In the genomic region with DNA sequence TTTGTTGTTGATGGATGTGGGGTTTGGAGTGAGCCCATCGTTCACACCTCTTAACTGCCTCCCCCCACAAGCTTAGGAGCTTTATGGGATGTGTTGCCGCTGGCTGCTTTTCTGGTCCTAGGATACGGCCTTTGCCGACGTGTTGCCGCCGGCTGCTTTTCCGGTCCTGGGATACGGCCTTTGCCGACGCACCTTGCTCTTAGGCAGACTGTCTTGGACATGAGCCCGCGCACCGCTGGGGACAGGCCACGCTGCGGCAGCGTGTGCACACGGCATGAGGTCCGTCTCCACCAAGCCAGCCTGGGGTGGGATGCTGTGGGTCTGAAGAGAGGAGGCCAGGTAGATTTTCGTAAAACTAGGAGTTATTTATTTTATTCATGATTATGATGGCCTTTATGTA, we compare ENCODE assay signal across 16 cellular contexts. TPM values are rescaled to one million over a fixed set of nuclear protein-coding genes. Genes with fewer than 3 reads are reported as not detected.
"Had no signal": no experiment of that assay in that cellular context is flagged by ENCODE, and none has a peak within 500 bp of the region (broad histone marks: within the 10 kb centered on the region; RNA-seq: fewer than 3 reads in every experiment).

No MANE protein-coding gene starts in this region.

- H3K27me3 ChIP-seq: ascending aorta, vagina had no signal

- H3K9me3 ChIP-seq: ascending aorta, mucosa of descending colon, prostate gland, thoracic aorta, vagina had no signal

- H3K27ac ChIP-seq: ascending aorta, prostate gland, thoracic aorta, vagina had no signal

- H3K36me3 Mint-ChIP-seq: activated CD4-positive, alpha-beta memory T cell treated with anti-CD3 and anti-CD28 coated beads for 36 hours; activated naive CD8-positive, alpha-beta T cell treated with anti-CD3 and anti-CD28 coated beads, Interleukin-2, amount 10 ng/mL, durations not matched to agents 7 days and 5 days; naive thymus-derived CD8-positive, alpha-beta T cell; T-cell had no signal

- H3K4me3 ChIP-seq: ascending aorta, mucosa of descending colon, prostate gland, thoracic aorta, vagina had no signal

- DNase-seq: activated CD4-positive, alpha-beta memory T cell treated with anti-CD3 and anti-CD28 coated beads for 36 hours; activated CD4-positive, alpha-beta T cell treated with anti-CD3 and anti-CD28 coated beads for 1 hour; activated naive CD8-positive, alpha-beta T cell treated with anti-CD3 and anti-CD28 coated beads, Interleukin-2, amount 10 ng/mL, durations not matched to agents 7 days and 5 days; activated T-cell treated with anti-CD3 and anti-CD28 coated beads, Interleukin-2, amount 50 U/mL, for 48 hours; mucosa of descending colon; naive thymus-derived CD8-positive, alpha-beta T cell; stimulated activated CD4-positive, alpha-beta T cell treated with anti-CD3 and anti-CD28 coated beads, Interleukin-15, amount 100 ng/mL, for 24 hours; stimulated activated CD4-positive, alpha-beta T cell treated with anti-CD3 and anti-CD28 coated beads, Interleukin-4, amount 100 ng/mL, for 4 hours; stimulated activated naive CD8-positive, alpha-beta T cell treated with anti-CD3 and anti-CD28 coated beads, Interleukin-15, amount 100 ng/mL, for 72 hours; T-cell; T1000 had no signal

- H3K27me3 Mint-ChIP-seq: activated CD4-positive, alpha-beta memory T cell treated with anti-CD3 and anti-CD28 coated beads for 36 hours; T-cell had no signal

- H3K4me1 ChIP-seq: ascending aorta, prostate gland had no signal

- H3K36me3 ChIP-seq: ascending aorta, prostate gland, thoracic aorta, vagina had no signal

- H3K4me3 Mint-ChIP-seq: activated CD4-positive, alpha-beta memory T cell treated with anti-CD3 and anti-CD28 coated beads for 36 hours; activated naive CD8-positive, alpha-beta T cell treated with anti-CD3 and anti-CD28 coated beads, Interleukin-2, amount 10 ng/mL, durations not matched to agents 7 days and 5 days; naive thymus-derived CD8-positive, alpha-beta T cell; stimulated activated naive CD8-positive, alpha-beta T cell treated with anti-CD3 and anti-CD28 coated beads, Interleukin-15, amount 100 ng/mL, for 72 hours had no signal

- H3K9me3 Mint-ChIP-seq: activated CD4-positive, alpha-beta memory T cell treated with anti-CD3 and anti-CD28 coated beads for 36 hours; activated naive CD8-positive, alpha-beta T cell treated with anti-CD3 and anti-CD28 coated beads, Interleukin-2, amount 10 ng/mL, durations not matched to agents 7 days and 5 days; naive thymus-derived CD8-positive, alpha-beta T cell; stimulated activated naive CD8-positive, alpha-beta T cell treated with anti-CD3 and anti-CD28 coated beads, Interleukin-15, amount 100 ng/mL, for 72 hours; T-cell had no signal

- H3K27ac Mint-ChIP-seq: activated CD4-positive, alpha-beta memory T cell treated with anti-CD3 and anti-CD28 coated beads for 36 hours; activated naive CD8-positive, alpha-beta T cell treated with anti-CD3 and anti-CD28 coated beads, Interleukin-2, amount 10 ng/mL, durations not matched to agents 7 days and 5 days; stimulated activated naive CD8-positive, alpha-beta T cell treated with anti-CD3 and anti-CD28 coated beads, Interleukin-15, amount 100 ng/mL, for 72 hours; T-cell had no signal

- ATAC-seq: mucosa of descending colon; naive thymus-derived CD8-positive, alpha-beta T cell; stimulated activated naive CD8-positive, alpha-beta T cell treated with anti-CD3 and anti-CD28 coated beads, Interleukin-15, amount 100 ng/mL, for 72 hours; T-cell had no signal

RNA-seq across cellular contexts. Expression of a gene that starts 58.1 kb away (rescaled TPM):
- total RNA-seq: ascending aorta had no signal
- polyA plus RNA-seq: fibroblast of lung had no signal
